Comparison of ENCODE assay signal across 23 cellular contexts in genomic region chr2:225463449-225463848, GRCh38.
A peak's percentile ranks its signal among the peaks of the same experiment; 100 is the strongest.
DNase-seq lines count a peak whose midpoint lies in the region; ATAC-seq and TF ChIP-seq lines count a peak whose summit lies in the region.
"Had no signal": no experiment of that assay in that cellular context is flagged by ENCODE, and none has a peak within 500 bp of the region (broad histone marks: within the 10 kb centered on the region; RNA-seq: fewer than 3 reads in every experiment).

No MANE protein-coding gene starts in this region.

- POLR2A ChIA-PET in activated CD4-positive, alpha-beta memory T cell treated with anti-CD3 and anti-CD28 coated beads for 36 hours (lab: Charles Lee) = no interaction called here

- intact Hi-C loops in posterior vena cava (cut with DNase I) = no loop called here
- intact Hi-C loops in activated CD4-positive, alpha-beta memory T cell treated with anti-CD3 and anti-CD28 coated beads for 36 hours (cut with micrococcal nuclease) = loop anchor here (10.0 kb wide), 1 partner anchor 459 kb away; no protein-coding TSS in a partner anchor

- peaks cover 30% of the 10 kb centered on the region for H3K4me1 Mint-ChIP-seq in activated naive CD8-positive, alpha-beta T cell (ENCODE audit: low read depth)
- peaks cover 14% of the 10 kb centered on the region for H3K4me1 Mint-ChIP-seq in activated naive CD8-positive, alpha-beta T cell treated with anti-CD3 and anti-CD28 coated beads for 36 hours
- H3K4me1 Mint-ChIP-seq in activated T-helper 17 cell treated with anti-CD3 and anti-CD28 coated beads, Interleukin-2, amount 50 U/mL, for 72 hours = peaks cover 10% of the 10 kb centered on the region
- H3K4me1 Mint-ChIP-seq in activated CD8-positive, alpha-beta memory T cell treated with anti-CD3 and anti-CD28 coated beads, Interleukin-2, amount 10 ng/mL, durations not matched to agents 7 days and 5 days = peaks cover 21% of the 10 kb centered on the region
- peaks cover 16% of the 10 kb centered on the region for H3K4me1 Mint-ChIP-seq in activated CD4-positive, alpha-beta memory T cell treated with anti-CD3 and anti-CD28 coated beads for 36 hours (ENCODE audit: low read depth)

- H3K36me3 ChIP-seq in endocrine pancreas (ENCODE audit: control insufficient read depth, insufficient read depth, low read length) = no peaks in the 10 kb centered on the region
- H3K36me3 ChIP-seq: HAP-1 had no signal

- no peak for DNase-seq in activated naive CD8-positive, alpha-beta T cell treated with anti-CD3 and anti-CD28 coated beads for 36 hours
- DNase-seq in posterior vena cava (ENCODE audit: low spot score) = no peak
- no peak for DNase-seq in coronary artery (ENCODE audit: low spot score)
- DNase-seq in activated CD8-positive, alpha-beta memory T cell treated with anti-CD3 and anti-CD28 coated beads, Interleukin-2, amount 10 ng/mL, durations not matched to agents 7 days and 5 days = no peak
- DNase-seq in activated CD4-positive, alpha-beta memory T cell treated with anti-CD3 and anti-CD28 coated beads for 36 hours = no peak
- DNase-seq: 8988T, DMS153, GF-D8, IMR-90, Karpas-422, MM.1S, NCI-H1092, NCI-H1436 treated with DMSO at 0.1 percent for 48 hours, NCI-H2029, NCI-H345, NCI-H524 treated with DMSO at 0.1 percent for 48 hours, Right ventricle myocardium superior had no signal

- TF ChIP-seq CTCF in coronary artery (IDR thresholded peaks at IDR 0.05) = no peak

- no peak overlapping the region for H3K27ac Mint-ChIP-seq in activated naive CD8-positive, alpha-beta T cell
- no peak overlapping the region for H3K27ac Mint-ChIP-seq in activated naive CD8-positive, alpha-beta T cell treated with anti-CD3 and anti-CD28 coated beads for 36 hours
- no peak overlapping the region for H3K27ac Mint-ChIP-seq in activated T-helper 17 cell treated with anti-CD3 and anti-CD28 coated beads, Interleukin-2, amount 50 U/mL, for 72 hours
- no peak overlapping the region for H3K27ac Mint-ChIP-seq in activated CD8-positive, alpha-beta memory T cell treated with anti-CD3 and anti-CD28 coated beads, Interleukin-2, amount 10 ng/mL, durations not matched to agents 7 days and 5 days
- H3K27ac Mint-ChIP-seq in activated CD4-positive, alpha-beta memory T cell treated with anti-CD3 and anti-CD28 coated beads for 36 hours = no peak overlapping the region

- peak overlapping the region; percentile 84 for H3K4me3 Mint-ChIP-seq in activated naive CD8-positive, alpha-beta T cell
- H3K4me3 Mint-ChIP-seq in activated naive CD8-positive, alpha-beta T cell treated with anti-CD3 and anti-CD28 coated beads for 36 hours = no peak overlapping the region
- H3K4me3 Mint-ChIP-seq in activated T-helper 17 cell treated with anti-CD3 and anti-CD28 coated beads, Interleukin-2, amount 50 U/mL, for 72 hours = peak overlapping the region; percentile 69
- no peak overlapping the region for H3K4me3 Mint-ChIP-seq in activated CD8-positive, alpha-beta memory T cell treated with anti-CD3 and anti-CD28 coated beads, Interleukin-2, amount 10 ng/mL, durations not matched to agents 7 days and 5 days
- no peak overlapping the region for H3K4me3 Mint-ChIP-seq in activated CD4-positive, alpha-beta memory T cell treated with anti-CD3 and anti-CD28 coated beads for 36 hours

- H3K4me3 ChIP-seq in endocrine pancreas (ENCODE audit: control insufficient read depth, insufficient read depth, low read length) = peak overlapping the region; percentile 90
- no peak overlapping the region for H3K4me3 ChIP-seq in coronary artery
- H3K4me3 ChIP-seq: HAP-1 had no signal

- H3K9me3 Mint-ChIP-seq in activated naive CD8-positive, alpha-beta T cell (ENCODE audit: low read depth) = peaks cover 5% of the 10 kb centered on the region
- H3K9me3 Mint-ChIP-seq in activated naive CD8-positive, alpha-beta T cell treated with anti-CD3 and anti-CD28 coated beads for 36 hours = peaks cover 3% of the 10 kb centered on the region
- H3K9me3 Mint-ChIP-seq in activated T-helper 17 cell treated with anti-CD3 and anti-CD28 coated beads, Interleukin-2, amount 50 U/mL, for 72 hours = no peaks in the 10 kb centered on the region
- H3K9me3 Mint-ChIP-seq in activated CD8-positive, alpha-beta memory T cell treated with anti-CD3 and anti-CD28 coated beads, Interleukin-2, amount 10 ng/mL, durations not matched to agents 7 days and 5 days (ENCODE audit: low read depth) = no peaks in the 10 kb centered on the region
- H3K9me3 Mint-ChIP-seq in activated CD4-positive, alpha-beta memory T cell treated with anti-CD3 and anti-CD28 coated beads for 36 hours = no peaks in the 10 kb centered on the region

- H3K27me3 Mint-ChIP-seq in activated naive CD8-positive, alpha-beta T cell = peaks cover 10% of the 10 kb centered on the region
- no peaks in the 10 kb centered on the region for H3K27me3 Mint-ChIP-seq in activated naive CD8-positive, alpha-beta T cell treated with anti-CD3 and anti-CD28 coated beads for 36 hours
- H3K27me3 Mint-ChIP-seq in activated T-helper 17 cell treated with anti-CD3 and anti-CD28 coated beads, Interleukin-2, amount 50 U/mL, for 72 hours = peaks cover 7% of the 10 kb centered on the region
- peaks cover 6% of the 10 kb centered on the region for H3K27me3 Mint-ChIP-seq in activated CD8-positive, alpha-beta memory T cell treated with anti-CD3 and anti-CD28 coated beads, Interleukin-2, amount 10 ng/mL, durations not matched to agents 7 days and 5 days
- H3K27me3 Mint-ChIP-seq in activated CD4-positive, alpha-beta memory T cell treated with anti-CD3 and anti-CD28 coated beads for 36 hours = peaks cover 8% of the 10 kb centered on the region

- no peak overlapping the region for H3K9ac ChIP-seq in endocrine pancreas (ENCODE audit: control insufficient read depth, insufficient read depth, low read length)

- no peak for ATAC-seq in activated T-helper 17 cell treated with anti-CD3 and anti-CD28 coated beads, Interleukin-2, amount 50 U/mL, for 72 hours (replicated peaks)
- ATAC-seq in activated CD8-positive, alpha-beta memory T cell treated with anti-CD3 and anti-CD28 coated beads, Interleukin-2, amount 10 ng/mL, durations not matched to agents 7 days and 5 days = no peak

- no peak overlapping the region for H3K27ac ChIP-seq in coronary artery
- H3K27ac ChIP-seq: HL-60 had no signal

- H3K4me1 ChIP-seq in endocrine pancreas (ENCODE audit: control insufficient read depth, insufficient read depth, low read length) = peaks cover 28% of the 10 kb centered on the region
- H3K4me1 ChIP-seq: HAP-1 had no signal

- CTCF ChIA-PET in activated CD8-positive, alpha-beta memory T cell treated with anti-CD3 and anti-CD28 coated beads, Interleukin-2, amount 10 ng/mL, durations not matched to agents 7 days and 5 days (lab: Charles Lee) = no interaction called here
- CTCF ChIA-PET in activated CD4-positive, alpha-beta memory T cell treated with anti-CD3 and anti-CD28 coated beads for 36 hours (lab: Charles Lee) = no interaction called here

- no peaks in the 10 kb centered on the region for H3K27me3 ChIP-seq in endocrine pancreas (ENCODE audit: control insufficient read depth, insufficient read depth, low read length)

- H3K36me3 Mint-ChIP-seq in activated naive CD8-positive, alpha-beta T cell = peaks cover 3% of the 10 kb centered on the region
- peaks cover 2% of the 10 kb centered on the region for H3K36me3 Mint-ChIP-seq in activated naive CD8-positive, alpha-beta T cell treated with anti-CD3 and anti-CD28 coated beads for 36 hours
- no peaks in the 10 kb centered on the region for H3K36me3 Mint-ChIP-seq in activated T-helper 17 cell treated with anti-CD3 and anti-CD28 coated beads, Interleukin-2, amount 50 U/mL, for 72 hours (ENCODE audit: low read depth)
- no peaks in the 10 kb centered on the region for H3K36me3 Mint-ChIP-seq in activated CD8-positive, alpha-beta memory T cell treated with anti-CD3 and anti-CD28 coated beads, Interleukin-2, amount 10 ng/mL, durations not matched to agents 7 days and 5 days
- no peaks in the 10 kb centered on the region for H3K36me3 Mint-ChIP-seq in activated CD4-positive, alpha-beta memory T cell treated with anti-CD3 and anti-CD28 coated beads for 36 hours

- no peaks in the 10 kb centered on the region for H3K9me3 ChIP-seq in endocrine pancreas (ENCODE audit: control insufficient read depth, low read length)
- H3K9me3 ChIP-seq: Caco-2, HAP-1 had no signal

Comparison
In these comparisons a context has a peak if more than half of its experiments do, and no peak if none do; other contexts are left out.
1. H3K4me3 Mint-ChIP-seq: peak in activated naive CD8-positive, alpha-beta T cell (single experiment) and activated T-helper 17 cell treated with anti-CD3 and anti-CD28 coated beads, Interleukin-2, amount 50 U/mL, for 72 hours (single experiment); none in activated naive CD8-positive, alpha-beta T cell treated with anti-CD3 and anti-CD28 coated beads for 36 hours (single experiment), activated CD8-positive, alpha-beta memory T cell treated with anti-CD3 and anti-CD28 coated beads, Interleukin-2, amount 10 ng/mL, durations not matched to agents 7 days and 5 days (single experiment) and activated CD4-positive, alpha-beta memory T cell treated with anti-CD3 and anti-CD28 coated beads for 36 hours (single experiment).